Comparison of ENCODE assay signal across 18 cellular contexts in the genomic region with DNA sequence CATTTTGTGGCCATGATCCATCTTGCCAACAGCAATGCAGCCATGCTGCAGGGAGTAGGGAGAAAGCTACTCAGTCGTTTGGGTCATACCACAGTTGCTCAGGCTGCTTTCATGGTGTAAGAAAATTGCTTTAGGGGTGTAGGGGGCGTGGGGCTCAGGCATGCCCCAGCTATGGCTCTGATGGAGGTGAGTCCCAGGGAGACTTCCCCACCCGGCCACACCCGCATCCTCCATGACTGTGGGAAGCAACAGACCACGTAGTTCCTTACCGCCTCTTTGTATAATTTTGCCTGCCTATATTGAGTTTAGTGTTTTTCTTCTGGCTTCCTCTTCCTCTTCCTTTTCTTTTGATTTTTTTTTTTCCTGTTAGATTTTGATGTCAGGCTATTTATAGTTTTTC. TPM values are rescaled to one million over a fixed set of nuclear protein-coding genes. Genes with fewer than 3 reads are reported as not detected.
A peak's percentile ranks its signal among the peaks of the same experiment; 100 is the strongest.
DNase-seq lines count a peak whose midpoint lies in the region; ATAC-seq and TF ChIP-seq lines count a peak whose summit lies in the region.
"Had no signal": no experiment of that assay in that cellular context is flagged by ENCODE, and none has a peak within 500 bp of the region (broad histone marks: within the 10 kb centered on the region; RNA-seq: fewer than 3 reads in every experiment).

No MANE protein-coding gene starts in this region.

- intact Hi-C loops in naive thymus-derived CD4-positive, alpha-beta T cell (cut with micrococcal nuclease) = loop anchor here (5.0 to 10.0 kb wide), 2 partner anchors 65 to 68 kb away; no protein-coding TSS in a partner anchor

- POLR2A ChIA-PET in naive thymus-derived CD4-positive, alpha-beta T cell (lab: Charles Lee) = no interaction called here

- H3K4me3 Mint-ChIP-seq in naive thymus-derived CD4-positive, alpha-beta T cell = peak overlapping the region in 8 of 10 donors; percentile 11 to 74 (median 30)
- H3K4me3 Mint-ChIP-seq: neural crest cell had no signal

- CTCF ChIA-PET in naive thymus-derived CD4-positive, alpha-beta T cell (lab: Charles Lee) = no interaction called here

- peak; percentile 30 for DNase-seq in UCSD-AML1 (lab: John Stamatoyannopoulos, UW; ENCODE audit: unreplicated experiment)
- DNase-seq in naive thymus-derived CD4-positive, alpha-beta T cell = no peak
- DNase-seq in NCI-H1930 (lab: John Stamatoyannopoulos, UW) = no peak
- no peak for DNase-seq in NCI-H2107 (lab: John Stamatoyannopoulos, UW)
- DNase-seq: activated CD4-positive, alpha-beta T cell treated with anti-CD3 and anti-CD28 coated beads, Interleukin-2, amount 50 U/mL, for 1 hour; activated naive CD4-positive, alpha-beta T cell treated with anti-CD3 and anti-CD28 coated beads, Interleukin-2, amount 50 U/mL, for 16 hours; activated T-cell treated with anti-CD3 and anti-CD28 coated beads, Interleukin-2, amount 50 U/mL, for 1 hour; DMS 273 treated with DMSO at 0.1 percent for 48 hours; midbrain; NCI-H1417; NCI-H524 treated with DMSO at 0.1 percent for 48 hours; RPMI8226; sigmoid colon had no signal

- H3K9me3 Mint-ChIP-seq in naive thymus-derived CD4-positive, alpha-beta T cell = no peaks in the 10 kb centered on the region
- H3K9me3 Mint-ChIP-seq: neural crest cell had no signal

- TF ChIP-seq CTCF in C4-2B (conservative IDR thresholded peaks at IDR 0.05) = no peak

- H3K4me3 ChIP-seq in BLaER1 = no peak overlapping the region
- no peak overlapping the region for H3K4me3 ChIP-seq in naive thymus-derived CD4-positive, alpha-beta T cell (ENCODE audit: low read length)
- H3K4me3 ChIP-seq: sigmoid colon, thoracic aorta had no signal

- H3K4me2 ChIP-seq in BLaER1 = peak overlapping the region; percentile 72

- no peak overlapping the region for H3K9ac ChIP-seq in BLaER1

- no peaks in the 10 kb centered on the region for H3K27me3 Mint-ChIP-seq in naive thymus-derived CD4-positive, alpha-beta T cell

- H3K27me3 ChIP-seq in BLaER1 = no peaks in the 10 kb centered on the region
- H3K27me3 ChIP-seq in naive thymus-derived CD4-positive, alpha-beta T cell (ENCODE audit: control insufficient read depth in 2 of 2, insufficient read depth in 2 of 2, low read length in 2 of 2) = no peaks in the 10 kb centered on the region
- H3K27me3 ChIP-seq: sigmoid colon had no signal

- peaks cover 68% of the 10 kb centered on the region for H3K36me3 ChIP-seq in BLaER1
- peaks cover 0 to 36% (median 9%) of the 10 kb centered on the region in 3 experiments for H3K36me3 ChIP-seq in naive thymus-derived CD4-positive, alpha-beta T cell (ENCODE audit: control insufficient read depth in 2 of 3, insufficient read depth in 3 of 3, low read length in 3 of 3)

- H3K4me1 ChIP-seq in BLaER1 = peaks cover 29% of the 10 kb centered on the region
- H3K4me1 ChIP-seq in naive thymus-derived CD4-positive, alpha-beta T cell (ENCODE audit: control insufficient read depth in 2 of 2, insufficient read depth in 2 of 2, low read length in 2 of 2) = peaks cover 0 to 13% of the 10 kb centered on the region in 2 donors

- H3K9me3 ChIP-seq in BLaER1 = no peaks in the 10 kb centered on the region
- H3K9me3 ChIP-seq in naive thymus-derived CD4-positive, alpha-beta T cell (ENCODE audit: control insufficient read depth in 2 of 3, low read length in 3 of 3) = no peaks in the 10 kb centered on the region
- H3K9me3 ChIP-seq: sigmoid colon, thoracic aorta had no signal

- H4K20me1 ChIP-seq in BLaER1 = peaks cover 4% of the 10 kb centered on the region

- H3K27ac Mint-ChIP-seq in naive thymus-derived CD4-positive, alpha-beta T cell = peak overlapping the region in 6 of 9 donors; percentile 1 to 50 (median 14)

- ATAC-seq in naive thymus-derived CD4-positive, alpha-beta T cell = peak; percentile 16
- ATAC-seq in HG03520 (IDR thresholded peaks at IDR 0.05; ENCODE audit: unreplicated experiment) = no peak

- peaks cover 0 to 31% (median 20%) of the 10 kb centered on the region in 5 donors for H3K36me3 Mint-ChIP-seq in naive thymus-derived CD4-positive, alpha-beta T cell

- H3K27ac ChIP-seq in BLaER1 = no peak overlapping the region
- H3K27ac ChIP-seq in C4-2B = peak overlapping the region; percentile 44
- H3K27ac ChIP-seq in naive thymus-derived CD4-positive, alpha-beta T cell (ENCODE audit: low read depth, low read length) = no peak overlapping the region
- H3K27ac ChIP-seq: sigmoid colon, thoracic aorta had no signal

- H3K4me1 Mint-ChIP-seq in naive thymus-derived CD4-positive, alpha-beta T cell = peaks cover 14 to 45% (median 33%) of the 10 kb centered on the region in 7 donors
- H3K4me1 Mint-ChIP-seq: neural crest cell had no signal

RNA-seq across cellular contexts. Expression of a gene that starts 58.8 kb away (rescaled TPM):
- total RNA-seq in naive thymus-derived CD4-positive, alpha-beta T cell = 10 to 100 TPM; 39.5 to 69.0 (median 51.3) TPM
- polyA plus RNA-seq in naive thymus-derived CD4-positive, alpha-beta T cell = 10 to 100 TPM; 14.6 to 18.4 TPM
